1 cellular context compared by ENCODE assay signal in genomic region chr17:44307387-44308186, GRCh38.
TF ChIP-seq lines count a peak whose summit lies in the region.

No MANE protein-coding gene starts in this region.

TF ChIP-seq in H1, 55 proteins besides CTCF, POLR2A, EP300 and RAD21:
- TF ChIP-seq CHD7 (IDR thresholded peaks at IDR 0.05; ENCODE audit: insufficient replicate concordance, low read length) (no peak), RFX5 (IDR thresholded peaks at IDR 0.05; ENCODE audit: borderline replicate concordance, low read depth, low read length) (no peak), SIRT6 (IDR thresholded peaks at IDR 0.05; ENCODE audit: low read length) (no peak), HDAC2 (IDR thresholded peaks at IDR 0.05; ENCODE audit: borderline replicate concordance in 1 of 2, low read depth in 2 of 2, low read length in 2 of 2) (no peak; a peak in 1 of 4 replicates), BACH1 (IDR thresholded peaks at IDR 0.05; ENCODE audit: low read length) (no peak), YY1 (IDR thresholded peaks at IDR 0.05; ENCODE audit: low read depth, low read length) (no peak), CBX8 (IDR thresholded peaks at IDR 0.05; ENCODE audit: borderline replicate concordance, low read depth, low read length) (no peak), PHF8 (conservative IDR thresholded peaks at IDR 0.05; ENCODE audit: low read depth, low read length) (0 out of 2 replicates have a peak, but pooled peaks have one; percentile 12), USF2 (IDR thresholded peaks at IDR 0.05; ENCODE audit: low read length) (no peak), TAF1 (IDR thresholded peaks at IDR 0.05; ENCODE audit: low read depth, low read length) (no peak), GTF2F1 (IDR thresholded peaks at IDR 0.05; ENCODE audit: borderline replicate concordance, low read depth, low read length) (no peak), MAX (IDR thresholded peaks at IDR 0.05) (peak; percentile 25), KDM5A (IDR thresholded peaks at IDR 0.05; ENCODE audit: low read length) (no peak), ASH2L (IDR thresholded peaks at IDR 0.05; ENCODE audit: low read length) (peak; percentile 62), EZH2 (IDR thresholded peaks at IDR 0.05; ENCODE audit: low read depth, low read length, severe bottlenecking) (no peak), JUND (IDR thresholded peaks at IDR 0.05; ENCODE audit: low read length) (no peak), SP1 (IDR thresholded peaks at IDR 0.05; ENCODE audit: low read depth, low read length) (no peak), CTBP2 (IDR thresholded peaks at IDR 0.05; ENCODE audit: borderline replicate concordance, insufficient read depth, insufficient read length, low read length) (no peak), SP4 (IDR thresholded peaks at IDR 0.05; ENCODE audit: low read length) (no peak), CEBPB (IDR thresholded peaks at IDR 0.05; ENCODE audit: low read depth, low read length) (no peak), SUZ12 (IDR thresholded peaks at IDR 0.05; ENCODE audit: low read length) (no peak), SP2 (IDR thresholded peaks at IDR 0.05; ENCODE audit: low read length) (no peak), GABPA (IDR thresholded peaks at IDR 0.05; ENCODE audit: borderline replicate concordance, insufficient read depth, low read length) (no peak), RXRA (IDR thresholded peaks at IDR 0.05; ENCODE audit: insufficient read depth, low read depth, low read length) (no peak), TBP (IDR thresholded peaks at IDR 0.05; ENCODE audit: low read depth, low read length) (peak; percentile 61), TEAD4 (IDR thresholded peaks at IDR 0.05; ENCODE audit: low read depth, low read length) (no peak), HDAC6 (IDR thresholded peaks at IDR 0.05; ENCODE audit: low read depth, low read length) (no peak), NANOG (IDR thresholded peaks at IDR 0.05; ENCODE audit: insufficient read depth, low read depth, low read length, poor library complexity, severe bottlenecking) (no peak), TAF7 (optimal IDR thresholded peaks at IDR 0.05; ENCODE audit: borderline replicate concordance, low read depth, low read length) (peak; percentile 46), CREB1 (IDR thresholded peaks at IDR 0.05) (0 out of 2 replicates have a peak, but pooled peaks have one; percentile 17), NRF1 (IDR thresholded peaks at IDR 0.05; ENCODE audit: low read depth, low read length) (no peak), SRF (IDR thresholded peaks at IDR 0.05; ENCODE audit: low read depth, low read length) (no peak), KDM4A (IDR thresholded peaks at IDR 0.05; ENCODE audit: low read depth, low read length, severe bottlenecking) (peak; percentile 76), E2F6 (IDR thresholded peaks at IDR 0.05) (peak; percentile 27), POLR2AphosphoS5 (IDR thresholded peaks at IDR 0.05; ENCODE audit: low read depth, low read length) (no peak), EGR1 (IDR thresholded peaks at IDR 0.05; ENCODE audit: borderline replicate concordance, low read depth, low read length) (no peak), RNF2 (IDR thresholded peaks at IDR 0.05; ENCODE audit: borderline replicate concordance, low read depth, low read length, missing control alignments, poor library complexity, severe bottlenecking) (no peak), TCF12 (IDR thresholded peaks at IDR 0.05; ENCODE audit: low read depth, low read length) (no peak), KDM1A (IDR thresholded peaks at IDR 0.05; ENCODE audit: borderline replicate concordance, low read length) (no peak), CBX5 (IDR thresholded peaks at IDR 0.05; ENCODE audit: low read depth, low read length) (no peak), BCL11A (IDR thresholded peaks at IDR 0.05; ENCODE audit: low read depth in 2 of 2, low read length in 2 of 2) (no peak), CHD1 (IDR thresholded peaks at IDR 0.05; ENCODE audit: low read depth, low read length) (no peak), BRCA1 (IDR thresholded peaks at IDR 0.05; ENCODE audit: low read depth, low read length) (no peak), JUN (IDR thresholded peaks at IDR 0.05; ENCODE audit: low read depth, low read length) (no peak), FOSL1 (IDR thresholded peaks at IDR 0.05; ENCODE audit: insufficient read depth, low read depth, low read length) (no peak), SIX5 (IDR thresholded peaks at IDR 0.05; ENCODE audit: low read depth, low read length) (no peak), ZNF274 (IDR thresholded peaks at IDR 0.05; ENCODE audit: borderline replicate concordance, extremely low read depth, low read length) (no peak), MAFK (IDR thresholded peaks at IDR 0.05; ENCODE audit: low read depth, low read length) (no peak), SAP30 (IDR thresholded peaks at IDR 0.05; ENCODE audit: insufficient read depth, insufficient replicate concordance, low read length) (no peak), POU5F1 (IDR thresholded peaks at IDR 0.05; ENCODE audit: low read depth, low read length) (no peak), RBBP5 (IDR thresholded peaks at IDR 0.05; ENCODE audit: borderline replicate concordance, low read depth, low read length) (peak; percentile 74; the same call in 1 of the 2 replicates), SIN3A (conservative IDR thresholded peaks at IDR 0.05 in 1 of 2, IDR thresholded peaks at IDR 0.05 in 1 of 2; ENCODE audit: low read depth in 1 of 2, low read length in 2 of 2) (peak in 1 of 2 experiments; percentile 82; a peak in 2 of 4 replicates), CHD2 (IDR thresholded peaks at IDR 0.05; ENCODE audit: low read length) (no peak)
- TF ChIP-seq, protein P1, sequence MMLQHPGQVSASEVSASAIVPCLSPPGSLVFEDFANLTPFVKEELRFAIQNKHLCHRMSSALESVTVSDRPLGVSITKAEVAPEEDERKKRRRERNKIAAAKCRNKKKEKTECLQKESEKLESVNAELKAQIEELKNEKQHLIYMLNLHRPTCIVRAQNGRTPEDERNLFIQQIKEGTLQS (IDR thresholded peaks at IDR 0.05; ENCODE audit: insufficient read depth, low read depth, low read length), result no peak
- TF ChIP-seq, protein P2, sequence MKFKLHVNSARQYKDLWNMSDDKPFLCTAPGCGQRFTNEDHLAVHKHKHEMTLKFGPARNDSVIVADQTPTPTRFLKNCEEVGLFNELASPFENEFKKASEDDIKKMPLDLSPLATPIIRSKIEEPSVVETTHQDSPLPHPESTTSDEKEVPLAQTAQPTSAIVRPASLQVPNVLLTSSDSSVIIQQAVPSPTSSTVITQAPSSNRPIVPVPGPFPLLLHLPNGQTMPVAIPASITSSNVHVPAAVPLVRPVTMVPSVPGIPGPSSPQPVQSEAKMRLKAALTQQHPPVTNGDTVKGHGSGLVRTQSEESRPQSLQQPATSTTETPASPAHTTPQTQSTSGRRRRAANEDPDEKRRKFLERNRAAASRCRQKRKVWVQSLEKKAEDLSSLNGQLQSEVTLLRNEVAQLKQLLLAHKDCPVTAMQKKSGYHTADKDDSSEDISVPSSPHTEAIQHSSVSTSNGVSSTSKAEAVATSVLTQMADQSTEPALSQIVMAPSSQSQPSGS (IDR thresholded peaks at IDR 0.05; ENCODE audit: low read length), result no peak
TF ChIP-seq in H1: peak in this region for 10.
